In the genomic region with DNA sequence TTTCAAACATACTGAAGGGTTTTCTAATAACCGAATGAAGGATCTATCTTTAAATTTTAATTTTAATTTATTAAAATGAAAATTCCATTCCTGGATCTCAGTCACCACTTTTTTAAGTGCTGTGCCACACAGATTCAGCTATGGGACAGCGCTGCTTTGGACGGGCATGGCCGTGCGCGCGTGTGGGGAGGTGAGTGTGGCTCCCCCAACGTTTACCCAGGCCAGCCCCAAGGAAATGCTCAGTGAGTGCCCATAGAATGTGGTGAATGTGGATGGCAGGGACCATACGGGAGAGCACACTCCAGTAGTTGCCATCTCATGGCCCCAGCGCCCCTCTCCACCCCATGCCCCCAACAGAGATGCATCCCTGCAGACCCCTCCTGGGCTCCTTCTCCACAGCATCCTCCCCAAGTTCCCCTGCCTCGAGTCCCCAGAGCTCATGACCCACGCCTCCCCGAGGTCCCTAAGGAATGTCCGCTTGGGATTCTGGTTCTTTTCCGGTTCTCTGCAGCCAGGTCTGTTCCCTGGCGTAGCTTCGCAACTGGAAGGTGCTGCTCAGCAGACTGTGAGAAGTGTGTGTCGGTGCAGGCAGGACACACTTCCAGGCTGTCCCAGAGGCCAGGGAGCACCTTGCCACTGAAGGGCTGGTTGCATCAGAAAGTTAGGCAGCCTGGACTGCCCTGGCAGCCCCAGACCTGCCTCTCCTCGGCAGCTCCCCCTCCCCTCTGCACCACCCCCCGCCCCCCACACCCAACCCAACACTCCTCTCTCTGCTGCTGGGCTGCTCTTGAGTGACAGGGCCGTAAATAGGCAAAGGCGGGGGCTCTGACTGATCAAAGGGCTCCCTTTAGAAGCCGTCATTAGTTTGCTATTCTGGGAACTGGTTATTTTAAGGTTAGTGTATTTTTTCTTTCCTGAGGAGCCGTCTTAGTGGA, we compare ENCODE assay signal across 1 cellular context.
TF ChIP-seq lines count a peak whose summit lies in the region.

No MANE protein-coding gene starts in this region.

TF ChIP-seq in GM23338, 12 proteins besides CTCF, POLR2A, EP300 and RAD21 (continued from another document):
- TF ChIP-seq, protein P1, sequence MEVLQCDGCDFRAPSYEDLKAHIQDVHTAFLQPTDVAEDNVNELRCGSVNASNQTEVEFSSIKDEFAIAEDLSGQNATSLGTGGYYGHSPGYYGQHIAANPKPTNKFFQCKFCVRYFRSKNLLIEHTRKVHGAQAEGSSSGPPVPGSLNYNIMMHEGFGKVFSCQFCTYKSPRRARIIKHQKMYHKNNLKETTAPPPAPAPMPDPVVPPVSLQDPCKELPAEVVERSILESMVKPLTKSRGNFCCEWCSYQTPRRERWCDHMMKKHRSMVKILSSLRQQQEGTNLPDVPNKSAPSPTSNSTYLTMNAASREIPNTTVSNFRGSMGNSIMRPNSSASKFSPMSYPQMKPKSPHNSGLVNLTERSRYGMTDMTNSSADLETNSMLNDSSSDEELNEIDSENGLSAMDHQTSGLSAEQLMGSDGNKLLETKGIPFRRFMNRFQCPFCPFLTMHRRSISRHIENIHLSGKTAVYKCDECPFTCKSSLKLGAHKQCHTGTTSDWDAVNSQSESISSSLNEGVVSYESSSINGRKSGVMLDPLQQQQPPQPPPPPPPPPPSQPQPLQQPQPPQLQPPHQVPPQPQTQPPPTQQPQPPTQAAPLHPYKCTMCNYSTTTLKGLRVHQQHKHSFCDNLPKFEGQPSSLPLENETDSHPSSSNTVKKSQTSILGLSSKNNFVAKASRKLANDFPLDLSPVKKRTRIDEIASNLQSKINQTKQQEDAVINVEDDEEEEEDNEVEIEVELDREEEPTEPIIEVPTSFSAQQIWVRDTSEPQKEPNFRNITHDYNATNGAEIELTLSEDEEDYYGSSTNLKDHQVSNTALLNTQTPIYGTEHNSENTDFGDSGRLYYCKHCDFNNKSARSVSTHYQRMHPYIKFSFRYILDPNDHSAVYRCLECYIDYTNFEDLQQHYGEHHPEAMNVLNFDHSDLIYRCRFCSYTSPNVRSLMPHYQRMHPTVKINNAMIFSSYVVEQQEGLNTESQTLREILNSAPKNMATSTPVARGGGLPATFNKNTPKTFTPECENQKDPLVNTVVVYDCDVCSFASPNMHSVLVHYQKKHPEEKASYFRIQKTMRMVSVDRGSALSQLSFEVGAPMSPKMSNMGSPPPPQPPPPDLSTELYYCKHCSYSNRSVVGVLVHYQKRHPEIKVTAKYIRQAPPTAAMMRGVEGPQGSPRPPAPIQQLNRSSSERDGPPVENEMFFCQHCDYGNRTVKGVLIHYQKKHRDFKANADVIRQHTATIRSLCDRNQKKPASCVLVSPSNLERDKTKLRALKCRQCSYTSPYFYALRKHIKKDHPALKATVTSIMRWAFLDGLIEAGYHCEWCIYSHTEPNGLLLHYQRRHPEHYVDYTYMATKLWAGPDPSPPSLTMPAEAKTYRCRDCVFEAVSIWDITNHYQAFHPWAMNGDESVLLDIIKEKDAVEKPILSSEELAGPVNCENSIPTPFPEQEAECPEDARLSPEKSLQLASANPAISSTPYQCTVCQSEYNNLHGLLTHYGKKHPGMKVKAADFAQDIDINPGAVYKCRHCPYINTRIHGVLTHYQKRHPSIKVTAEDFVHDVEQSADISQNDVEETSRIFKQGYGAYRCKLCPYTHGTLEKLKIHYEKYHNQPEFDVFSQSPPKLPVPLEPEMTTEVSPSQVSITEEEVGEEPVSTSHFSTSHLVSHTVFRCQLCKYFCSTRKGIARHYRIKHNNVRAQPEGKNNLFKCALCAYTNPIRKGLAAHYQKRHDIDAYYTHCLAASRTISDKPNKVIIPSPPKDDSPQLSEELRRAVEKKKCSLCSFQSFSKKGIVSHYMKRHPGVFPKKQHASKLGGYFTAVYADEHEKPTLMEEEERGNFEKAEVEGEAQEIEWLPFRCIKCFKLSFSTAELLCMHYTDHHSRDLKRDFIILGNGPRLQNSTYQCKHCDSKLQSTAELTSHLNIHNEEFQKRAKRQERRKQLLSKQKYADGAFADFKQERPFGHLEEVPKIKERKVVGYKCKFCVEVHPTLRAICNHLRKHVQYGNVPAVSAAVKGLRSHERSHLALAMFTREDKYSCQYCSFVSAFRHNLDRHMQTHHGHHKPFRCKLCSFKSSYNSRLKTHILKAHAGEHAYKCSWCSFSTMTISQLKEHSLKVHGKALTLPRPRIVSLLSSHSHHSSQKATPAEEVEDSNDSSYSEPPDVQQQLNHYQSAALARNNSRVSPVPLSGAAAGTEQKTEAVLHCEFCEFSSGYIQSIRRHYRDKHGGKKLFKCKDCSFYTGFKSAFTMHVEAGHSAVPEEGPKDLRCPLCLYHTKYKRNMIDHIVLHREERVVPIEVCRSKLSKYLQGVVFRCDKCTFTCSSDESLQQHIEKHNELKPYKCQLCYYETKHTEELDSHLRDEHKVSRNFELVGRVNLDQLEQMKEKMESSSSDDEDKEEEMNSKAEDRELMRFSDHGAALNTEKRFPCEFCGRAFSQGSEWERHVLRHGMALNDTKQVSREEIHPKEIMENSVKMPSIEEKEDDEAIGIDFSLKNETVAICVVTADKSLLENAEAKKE (CRISPR knock-in tag; IDR thresholded peaks at IDR 0.05) = no peak
- TF ChIP-seq, protein P2, sequence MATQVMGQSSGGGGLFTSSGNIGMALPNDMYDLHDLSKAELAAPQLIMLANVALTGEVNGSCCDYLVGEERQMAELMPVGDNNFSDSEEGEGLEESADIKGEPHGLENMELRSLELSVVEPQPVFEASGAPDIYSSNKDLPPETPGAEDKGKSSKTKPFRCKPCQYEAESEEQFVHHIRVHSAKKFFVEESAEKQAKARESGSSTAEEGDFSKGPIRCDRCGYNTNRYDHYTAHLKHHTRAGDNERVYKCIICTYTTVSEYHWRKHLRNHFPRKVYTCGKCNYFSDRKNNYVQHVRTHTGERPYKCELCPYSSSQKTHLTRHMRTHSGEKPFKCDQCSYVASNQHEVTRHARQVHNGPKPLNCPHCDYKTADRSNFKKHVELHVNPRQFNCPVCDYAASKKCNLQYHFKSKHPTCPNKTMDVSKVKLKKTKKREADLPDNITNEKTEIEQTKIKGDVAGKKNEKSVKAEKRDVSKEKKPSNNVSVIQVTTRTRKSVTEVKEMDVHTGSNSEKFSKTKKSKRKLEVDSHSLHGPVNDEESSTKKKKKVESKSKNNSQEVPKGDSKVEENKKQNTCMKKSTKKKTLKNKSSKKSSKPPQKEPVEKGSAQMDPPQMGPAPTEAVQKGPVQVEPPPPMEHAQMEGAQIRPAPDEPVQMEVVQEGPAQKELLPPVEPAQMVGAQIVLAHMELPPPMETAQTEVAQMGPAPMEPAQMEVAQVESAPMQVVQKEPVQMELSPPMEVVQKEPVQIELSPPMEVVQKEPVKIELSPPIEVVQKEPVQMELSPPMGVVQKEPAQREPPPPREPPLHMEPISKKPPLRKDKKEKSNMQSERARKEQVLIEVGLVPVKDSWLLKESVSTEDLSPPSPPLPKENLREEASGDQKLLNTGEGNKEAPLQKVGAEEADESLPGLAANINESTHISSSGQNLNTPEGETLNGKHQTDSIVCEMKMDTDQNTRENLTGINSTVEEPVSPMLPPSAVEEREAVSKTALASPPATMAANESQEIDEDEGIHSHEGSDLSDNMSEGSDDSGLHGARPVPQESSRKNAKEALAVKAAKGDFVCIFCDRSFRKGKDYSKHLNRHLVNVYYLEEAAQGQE (IDR thresholded peaks at IDR 0.05; ENCODE audit: unreplicated experiment) = no peak
- TF ChIP-seq, protein P3, sequence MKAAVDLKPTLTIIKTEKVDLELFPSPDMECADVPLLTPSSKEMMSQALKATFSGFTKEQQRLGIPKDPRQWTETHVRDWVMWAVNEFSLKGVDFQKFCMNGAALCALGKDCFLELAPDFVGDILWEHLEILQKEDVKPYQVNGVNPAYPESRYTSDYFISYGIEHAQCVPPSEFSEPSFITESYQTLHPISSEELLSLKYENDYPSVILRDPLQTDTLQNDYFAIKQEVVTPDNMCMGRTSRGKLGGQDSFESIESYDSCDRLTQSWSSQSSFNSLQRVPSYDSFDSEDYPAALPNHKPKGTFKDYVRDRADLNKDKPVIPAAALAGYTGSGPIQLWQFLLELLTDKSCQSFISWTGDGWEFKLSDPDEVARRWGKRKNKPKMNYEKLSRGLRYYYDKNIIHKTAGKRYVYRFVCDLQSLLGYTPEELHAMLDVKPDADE (IDR thresholded peaks at IDR 0.05) = no peak
- TF ChIP-seq ZNF331 (CRISPR knock-in tag; IDR thresholded peaks at IDR 0.05; ENCODE audit: low read depth) = no peak
- no peak for TF ChIP-seq STAT1 (IDR thresholded peaks at IDR 0.05; ENCODE audit: unreplicated experiment)
- no peak for TF ChIP-seq EZH2 (IDR thresholded peaks at IDR 0.05; ENCODE audit: low read depth, unreplicated experiment)
- TF ChIP-seq POLR2AphosphoS5 (IDR thresholded peaks at IDR 0.05; ENCODE audit: low read depth) = no peak
